In genomic region chr18:6039055-6039454, GRCh38 we compare ENCODE assay signal across 27 cellular contexts.
"Had no signal": no experiment of that assay in that cellular context is flagged by ENCODE, and none has a peak within 500 bp of the region (broad histone marks: within the 10 kb centered on the region; RNA-seq: fewer than 3 reads in every experiment).

No MANE protein-coding gene starts in this region.

- H3K27ac ChIP-seq: cardiac muscle cell, heart right ventricle, left lung, neural progenitor cell, right atrium auricular region, thoracic aorta, uterus, VCaP had no signal

- H3K4me2 ChIP-seq: neural progenitor cell had no signal

- H3K4me3 Mint-ChIP-seq: activated naive CD8-positive, alpha-beta T cell treated with anti-CD3 and anti-CD28 coated beads for 36 hours; natural killer cell; neural progenitor cell; stimulated activated naive CD8-positive, alpha-beta T cell treated with anti-CD3 and anti-CD28 coated beads, Interleukin-15, Interleukin-2, amounts not matched to agents 100 ng/mL and 50 ng/mL, for 24 hours; T-helper 1 cell treated with Interleukin-12 subunit alpha and Interleukin-12 subunit beta and Interleukin-4 antibody, amounts not matched to agents 30 μg/mL and 1 μg/mL, for 36 hours; type B pancreatic cell had no signal

- ATAC-seq: heart right ventricle, left lung, natural killer cell had no signal

- DNase-seq: activated CD4-positive, alpha-beta T cell treated with anti-CD3 and anti-CD28 coated beads for 4 hours; activated CD4-positive, alpha-beta T cell treated with anti-CD3 and anti-CD28 coated beads, Interleukin-2, amount 50 U/mL, for 4 hours; activated effector memory CD4-positive, alpha-beta T cell treated with Interleukin-2 at 50 U/mL for 16 hours; activated naive CD4-positive, alpha-beta T cell treated with Interleukin-2 at 50 U/mL for 16 hours; activated naive CD8-positive, alpha-beta T cell treated with anti-CD3 and anti-CD28 coated beads for 36 hours; amniotic stem cell; cerebellar nuclear complex; cortex of kidney; foreskin melanocyte; heart right ventricle; kidney glomerular epithelial cell; left lung; mesendoderm; natural killer cell; occipital lobe; stimulated activated CD4-positive, alpha-beta T cell treated with anti-CD3 and anti-CD28 coated beads, Interleukin-2, amount 100 ng/mL, for 48 hours; T-helper 9 cell; uterus had no signal

- H3K36me3 Mint-ChIP-seq: neural progenitor cell, type B pancreatic cell had no signal

- H3K27ac Mint-ChIP-seq: activated naive CD8-positive, alpha-beta T cell treated with anti-CD3 and anti-CD28 coated beads for 36 hours; natural killer cell; neural progenitor cell; stimulated activated naive CD8-positive, alpha-beta T cell treated with anti-CD3 and anti-CD28 coated beads, Interleukin-15, Interleukin-2, amounts not matched to agents 100 ng/mL and 50 ng/mL, for 24 hours; T-helper 1 cell treated with Interleukin-12 subunit alpha and Interleukin-12 subunit beta and Interleukin-4 antibody, amounts not matched to agents 30 μg/mL and 1 μg/mL, for 36 hours; type B pancreatic cell had no signal

- H3K36me3 ChIP-seq: cardiac muscle cell, heart right ventricle, left lung, neural progenitor cell, right atrium auricular region, thoracic aorta, uterus had no signal

- H3K4me3 ChIP-seq: cardiac muscle cell, heart right ventricle, left lung, lung, neural progenitor cell, right atrium auricular region, thoracic aorta, uterus had no signal

- H3K4me1 ChIP-seq: heart right ventricle, left lung, neural progenitor cell, right atrium auricular region, uterus had no signal

- H3K4me1 Mint-ChIP-seq: activated naive CD8-positive, alpha-beta T cell treated with anti-CD3 and anti-CD28 coated beads for 36 hours; neural progenitor cell had no signal

- H3K27me3 Mint-ChIP-seq: stimulated activated naive CD8-positive, alpha-beta T cell treated with anti-CD3 and anti-CD28 coated beads, Interleukin-15, Interleukin-2, amounts not matched to agents 100 ng/mL and 50 ng/mL, for 24 hours; type B pancreatic cell had no signal

- H3K9ac ChIP-seq: neural progenitor cell had no signal

- H2AFZ ChIP-seq: neural progenitor cell had no signal

- H3K27me3 ChIP-seq: cardiac muscle cell, heart right ventricle, left lung, neural progenitor cell, right atrium auricular region, uterus had no signal
